ENCODE assay signal across 19 cellular contexts in the genomic region with DNA sequence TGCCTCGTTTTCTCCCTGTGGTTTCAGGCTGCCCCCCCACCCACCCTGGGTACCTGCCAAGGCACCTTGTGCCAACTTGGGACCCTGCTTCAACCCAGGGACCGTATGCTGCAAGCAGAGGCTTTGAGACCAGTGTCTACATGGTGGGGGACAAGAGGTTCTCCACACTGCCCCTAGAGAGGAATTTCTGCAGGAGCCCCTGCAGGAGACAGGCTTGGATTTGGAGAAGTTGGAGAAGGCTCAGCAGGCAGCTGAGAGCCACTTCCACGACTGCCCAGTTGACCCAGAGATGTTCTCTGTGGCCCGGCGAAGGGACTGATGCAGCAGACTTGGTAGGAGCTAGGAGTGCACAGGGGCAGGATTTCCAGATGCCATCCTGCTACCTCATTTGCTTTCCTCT. TPM values are rescaled to one million over a fixed set of nuclear protein-coding genes. Genes with fewer than 3 reads are reported as not detected.
"Had no signal": no experiment of that assay in that cellular context is flagged by ENCODE, and none has a peak within 500 bp of the region (broad histone marks: within the 10 kb centered on the region; RNA-seq: fewer than 3 reads in every experiment).

No MANE protein-coding gene starts in this region.

- DNase-seq: effector memory CD4-positive, alpha-beta T cell; erythroblast; left colon; lower lobe of right lung; natural killer cell; occipital lobe; pancreas; right lobe of liver; small intestine; stimulated activated CD4-positive, alpha-beta T cell treated with anti-CD3 and anti-CD28 coated beads, Interleukin-15, amount 100 ng/mL, for 24 hours; stimulated activated CD4-positive, alpha-beta T cell treated with anti-CD3 and anti-CD28 coated beads, Interleukin-2, amount 100 ng/mL, for 48 hours; stimulated activated naive B cell treated with anti-CD40 and anti-IgM and Interleukin-4, amounts not matched to agents 10 μg/mL and 1 μg/mL and 100 μg/mL, for 72 hours; upper lobe of right lung had no signal

- H3K4me1 Mint-ChIP-seq: stimulated activated naive B cell treated with anti-CD40 and anti-IgM and Interleukin-4, amounts not matched to agents 10 μg/mL and 1 μg/mL and 100 μg/mL, for 72 hours had no signal

- H3K27ac Mint-ChIP-seq: dendritic cell treated with granulocyte-macrophage colony-stimulating factor and Interleukin-4, amounts not matched to agents 40 ng/mL and 50 ng/mL, for 4 days; natural killer cell; progenitor cell of endocrine pancreas; stimulated activated naive B cell treated with anti-CD40 and anti-IgM and Interleukin-4, amounts not matched to agents 10 μg/mL and 1 μg/mL and 100 μg/mL, for 72 hours; stimulated activated naive CD8-positive, alpha-beta T cell treated with anti-CD3 and anti-CD28 coated beads, Interleukin-15, Interleukin-2, amounts not matched to agents 100 ng/mL and 50 ng/mL, for 24 hours had no signal

- H3K27me3 ChIP-seq: pancreas, right lobe of liver, tibial nerve, upper lobe of right lung had no signal

- H3K36me3 Mint-ChIP-seq: natural killer cell; stimulated activated naive B cell treated with anti-CD40 and anti-IgM and Interleukin-4, amounts not matched to agents 10 μg/mL and 1 μg/mL and 100 μg/mL, for 72 hours had no signal

- H3K4me3 Mint-ChIP-seq: dendritic cell treated with granulocyte-macrophage colony-stimulating factor and Interleukin-4, amounts not matched to agents 40 ng/mL and 50 ng/mL, for 4 days; natural killer cell; stimulated activated naive B cell treated with anti-CD40 and anti-IgM and Interleukin-4, amounts not matched to agents 10 μg/mL and 1 μg/mL and 100 μg/mL, for 72 hours; stimulated activated naive CD8-positive, alpha-beta T cell treated with anti-CD3 and anti-CD28 coated beads, Interleukin-15, Interleukin-2, amounts not matched to agents 100 ng/mL and 50 ng/mL, for 24 hours had no signal

- H3K27ac ChIP-seq: lower lobe of right lung, pancreas, thoracic aorta, tibial nerve, upper lobe of right lung had no signal

- H3K4me3 ChIP-seq: lower lobe of right lung, pancreas, right lobe of liver, thoracic aorta, tibial nerve, upper lobe of right lung had no signal

- H3K4me1 ChIP-seq: pancreas had no signal

- H3K36me3 ChIP-seq: lower lobe of right lung, pancreas, right lobe of liver, thoracic aorta, tibial nerve, upper lobe of right lung had no signal

- H3K9me3 ChIP-seq: lower lobe of right lung, pancreas, right lobe of liver, thoracic aorta, tibial nerve, upper lobe of right lung had no signal

- H3K9me3 Mint-ChIP-seq: dendritic cell treated with granulocyte-macrophage colony-stimulating factor and Interleukin-4, amounts not matched to agents 40 ng/mL and 50 ng/mL, for 4 days; natural killer cell; stimulated activated naive B cell treated with anti-CD40 and anti-IgM and Interleukin-4, amounts not matched to agents 10 μg/mL and 1 μg/mL and 100 μg/mL, for 72 hours; stimulated activated naive CD8-positive, alpha-beta T cell treated with anti-CD3 and anti-CD28 coated beads, Interleukin-15, Interleukin-2, amounts not matched to agents 100 ng/mL and 50 ng/mL, for 24 hours had no signal

- ATAC-seq: left colon; lower lobe of right lung; natural killer cell; pancreas; right lobe of liver; stimulated activated naive B cell treated with anti-CD40 and anti-IgM and Interleukin-4, amounts not matched to agents 10 μg/mL and 1 μg/mL and 100 μg/mL, for 72 hours; upper lobe of right lung had no signal

RNA-seq across cellular contexts. Expression of gene NNMT, which starts 20.1 kb away (rescaled TPM):
- total RNA-seq: occipital lobe had no signal
- polyA plus RNA-seq: neural cell had no signal
